In the genomic region with DNA sequence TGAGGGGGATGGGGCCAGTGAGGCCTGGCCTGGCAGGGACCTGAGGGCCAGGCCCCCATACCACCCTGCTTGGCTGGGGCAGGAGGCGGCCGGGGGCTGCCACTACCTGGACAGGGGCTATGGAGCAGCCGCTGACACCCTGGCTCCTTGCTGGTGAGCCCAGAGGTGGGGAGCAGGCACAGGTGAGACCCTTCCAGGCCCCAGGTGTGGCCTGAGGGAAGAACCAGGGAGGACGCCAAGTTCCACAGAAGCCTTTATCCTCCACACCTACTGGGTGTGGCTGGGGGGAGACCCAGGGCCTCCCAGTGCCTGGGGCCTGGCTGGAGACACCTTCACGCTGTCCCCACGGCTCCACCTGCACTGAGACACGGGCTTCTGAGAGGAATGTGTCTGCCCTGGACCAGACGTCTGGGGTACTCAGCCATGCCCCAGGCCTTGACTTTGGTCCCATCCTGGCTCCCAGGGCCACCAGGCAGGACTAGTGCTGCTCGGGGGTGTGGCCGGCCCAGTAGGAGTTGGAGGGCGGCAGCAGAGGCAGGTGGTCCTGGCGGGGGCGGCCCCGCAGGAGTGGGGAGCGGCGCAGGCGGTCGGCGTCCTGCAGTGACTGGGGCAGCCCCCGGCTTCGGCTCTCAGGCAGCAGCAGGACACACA, we compare ENCODE assay signal across 19 cellular contexts. TPM values are rescaled to one million over a fixed set of nuclear protein-coding genes. Genes with fewer than 3 reads are reported as not detected.
DNase-seq lines count a peak whose midpoint lies in the region; ATAC-seq, FAIRE-seq and TF ChIP-seq lines count a peak whose summit lies in the region.
"Had no signal": no experiment of that assay in that cellular context is flagged by ENCODE, and none has a peak within 500 bp of the region (broad histone marks: within the 10 kb centered on the region; RNA-seq: fewer than 3 reads in every experiment).

No MANE protein-coding gene starts in this region.

- peaks cover 29% of the 10 kb centered on the region for H3K27me3 ChIP-seq in upper lobe of right lung

- no peaks in the 10 kb centered on the region for H3K36me3 Mint-ChIP-seq in activated naive CD8-positive, alpha-beta T cell treated with anti-CD3 and anti-CD28 coated beads, Interleukin-2, amount 10 ng/mL, durations not matched to agents 7 days and 5 days
- no peaks in the 10 kb centered on the region for H3K36me3 Mint-ChIP-seq in activated naive CD8-positive, alpha-beta T cell treated with anti-CD3 and anti-CD28 coated beads, Interleukin-2, amount 50 U/mL, for 24 hours (ENCODE audit: low read depth)
- H3K36me3 Mint-ChIP-seq: IgD-negative memory B cell had no signal

- H3K27ac Mint-ChIP-seq in activated naive CD8-positive, alpha-beta T cell treated with anti-CD3 and anti-CD28 coated beads, Interleukin-2, amount 10 ng/mL, durations not matched to agents 7 days and 5 days: no peak overlapping the region
- no peak overlapping the region for H3K27ac Mint-ChIP-seq in activated naive CD8-positive, alpha-beta T cell treated with anti-CD3 and anti-CD28 coated beads, Interleukin-2, amount 50 U/mL, for 24 hours
- H3K27ac Mint-ChIP-seq: GM23338, HFFc6 had no signal

- FAIRE-seq in D721Med (lab: Jason Lieb, UNC): no peak
- FAIRE-seq: A204.1 had no signal

- peaks cover 9% of the 10 kb centered on the region for H3K27me3 Mint-ChIP-seq in activated naive CD8-positive, alpha-beta T cell treated with anti-CD3 and anti-CD28 coated beads, Interleukin-2, amount 10 ng/mL, durations not matched to agents 7 days and 5 days
- H3K27me3 Mint-ChIP-seq in activated naive CD8-positive, alpha-beta T cell treated with anti-CD3 and anti-CD28 coated beads, Interleukin-2, amount 50 U/mL, for 24 hours: peaks cover 10% of the 10 kb centered on the region

- H3K36me3 ChIP-seq in mucosa of descending colon (ENCODE audit: low read depth): no peaks in the 10 kb centered on the region
- H3K36me3 ChIP-seq in upper lobe of right lung: no peaks in the 10 kb centered on the region
- H3K36me3 ChIP-seq: BLaER1 treated with 17β-estradiol and CSF1 and Interleukin-3, amounts not matched to agents 10 nM and 100 nM had no signal

- no peak overlapping the region for H3K27ac ChIP-seq in upper lobe of right lung
- H3K27ac ChIP-seq: BLaER1 treated with 17β-estradiol and CSF1 and Interleukin-3, amounts not matched to agents 10 nM and 100 nM had no signal

- POLR2A ChIA-PET in activated naive CD8-positive, alpha-beta T cell treated with anti-CD3 and anti-CD28 coated beads, Interleukin-2, amount 10 ng/mL, durations not matched to agents 7 days and 5 days (lab: Charles Lee): no interaction called here

- intact Hi-C loops in mucosa of descending colon (cut with DNase I, micrococcal nuclease) (no loop called here), upper lobe of right lung (cut with DNase I) (no loop called here)

- ATAC-seq in activated naive CD8-positive, alpha-beta T cell treated with anti-CD3 and anti-CD28 coated beads, Interleukin-2, amount 10 ng/mL, durations not matched to agents 7 days and 5 days (ENCODE audit: low read depth): no peak
- no peak for ATAC-seq in activated naive CD8-positive, alpha-beta T cell treated with anti-CD3 and anti-CD28 coated beads, Interleukin-2, amount 50 U/mL, for 24 hours
- ATAC-seq in mucosa of descending colon (no peak), upper lobe of right lung (no peak)
- ATAC-seq: GM23338 had no signal

- H3K4me3 ChIP-seq in mucosa of descending colon (no peak overlapping the region), upper lobe of right lung (no peak overlapping the region)
- H3K4me3 ChIP-seq: BLaER1 treated with 17β-estradiol and CSF1 and Interleukin-3, amounts not matched to agents 10 nM and 100 nM; GM23338 had no signal

- TF ChIP-seq CTCF in mucosa of descending colon (IDR thresholded peaks at IDR 0.05) (no peak), upper lobe of right lung (IDR thresholded peaks at IDR 0.05) (no peak), D721Med (IDR thresholded peaks at IDR 0.05; ENCODE audit: insufficient read depth, missing control alignments) (no peak)

- peaks cover 6% of the 10 kb centered on the region for H3K4me1 ChIP-seq in mucosa of descending colon (ENCODE audit: low read depth)
- H3K4me1 ChIP-seq in upper lobe of right lung: peaks cover 2% of the 10 kb centered on the region

- H3K9me3 ChIP-seq in mucosa of descending colon (no peaks in the 10 kb centered on the region), upper lobe of right lung (no peaks in the 10 kb centered on the region)
- H3K9me3 ChIP-seq: BLaER1 treated with 17β-estradiol and CSF1 and Interleukin-3, amounts not matched to agents 10 nM and 100 nM had no signal

- no peaks in the 10 kb centered on the region for H3K9me3 Mint-ChIP-seq in activated naive CD8-positive, alpha-beta T cell treated with anti-CD3 and anti-CD28 coated beads, Interleukin-2, amount 10 ng/mL, durations not matched to agents 7 days and 5 days
- no peaks in the 10 kb centered on the region for H3K9me3 Mint-ChIP-seq in activated naive CD8-positive, alpha-beta T cell treated with anti-CD3 and anti-CD28 coated beads, Interleukin-2, amount 50 U/mL, for 24 hours
- H3K9me3 Mint-ChIP-seq: HFFc6, IgD-negative memory B cell had no signal

- H3K4me3 Mint-ChIP-seq in activated naive CD8-positive, alpha-beta T cell treated with anti-CD3 and anti-CD28 coated beads, Interleukin-2, amount 10 ng/mL, durations not matched to agents 7 days and 5 days: no peak overlapping the region
- H3K4me3 Mint-ChIP-seq in activated naive CD8-positive, alpha-beta T cell treated with anti-CD3 and anti-CD28 coated beads, Interleukin-2, amount 50 U/mL, for 24 hours: no peak overlapping the region
- H3K4me3 Mint-ChIP-seq: GM23338, HFFc6, IgD-negative memory B cell had no signal

- peaks cover under 1% of the 10 kb centered on the region for H3K4me1 Mint-ChIP-seq in activated naive CD8-positive, alpha-beta T cell treated with anti-CD3 and anti-CD28 coated beads, Interleukin-2, amount 10 ng/mL, durations not matched to agents 7 days and 5 days
- H3K4me1 Mint-ChIP-seq in activated naive CD8-positive, alpha-beta T cell treated with anti-CD3 and anti-CD28 coated beads, Interleukin-2, amount 50 U/mL, for 24 hours: peaks cover 6% of the 10 kb centered on the region

- DNase-seq in activated naive CD8-positive, alpha-beta T cell treated with anti-CD3 and anti-CD28 coated beads, Interleukin-2, amount 10 ng/mL, durations not matched to agents 7 days and 5 days: peak; percentile 31
- DNase-seq in activated naive CD8-positive, alpha-beta T cell treated with anti-CD3 and anti-CD28 coated beads, Interleukin-2, amount 50 U/mL, for 24 hours: no peak
- DNase-seq in ecto neural progenitor cell (ENCODE audit: low spot score) (peak; percentile 42), mucosa of descending colon (peak in 2 of 3 donors; percentile 18 to 40), upper lobe of right lung (peak; percentile 64), cerebellar cortex (ENCODE audit: low spot score) (no peak), HuH-7.5 (ENCODE audit: low spot score) (no peak), D721Med (ENCODE audit: insufficient read length, low spot score) (no peak)
- DNase-seq: HFFc6, NCI-H187, NCI-H446, NCI-H69, SHP77 treated with DMSO at 0.1 percent for 48 hours had no signal

RNA-seq across cellular contexts. Expression of a gene that starts 4.7 kb away (rescaled TPM):
- under 1 TPM; 0.25 to 0.34 TPM for total RNA-seq in activated naive CD8-positive, alpha-beta T cell treated with anti-CD3 and anti-CD28 coated beads, Interleukin-2, amount 10 ng/mL, durations not matched to agents 7 days and 5 days
- 1 to 10 TPM in 2 of 3 donors, under 1 TPM in 1; 0.35 to 1.8 (median 1.1) TPM for total RNA-seq in mucosa of descending colon
- 136 TPM for total RNA-seq in upper lobe of right lung
- total RNA-seq: HFFc6, HT-29, OCI-LY7 had no signal

RNA-seq across cellular contexts. Expression of a gene that starts 21.9 kb away (rescaled TPM):
- 10 to 100 TPM in 1 of 2 experiments, 1 to 10 TPM in 1; 9.0 to 10.4 TPM for total RNA-seq in activated naive CD8-positive, alpha-beta T cell treated with anti-CD3 and anti-CD28 coated beads, Interleukin-2, amount 10 ng/mL, durations not matched to agents 7 days and 5 days
- total RNA-seq in mucosa of descending colon: 1 to 10 TPM; 4.7 to 8.8 (median 7.2) TPM
- 10.3 TPM for total RNA-seq in upper lobe of right lung

RNA-seq across cellular contexts. Expression of a gene that starts 24.1 kb away (rescaled TPM):
- total RNA-seq in activated naive CD8-positive, alpha-beta T cell treated with anti-CD3 and anti-CD28 coated beads, Interleukin-2, amount 10 ng/mL, durations not matched to agents 7 days and 5 days: not detected
- total RNA-seq in mucosa of descending colon: not detected
- 0.43 TPM for total RNA-seq in upper lobe of right lung
- total RNA-seq: HT-29, OCI-LY7 had no signal

Comparison
In these comparisons a context has a peak if more than half of its experiments do, and no peak if none do; other contexts are left out.
1. DNase-seq: peak in activated naive CD8-positive, alpha-beta T cell treated with anti-CD3 and anti-CD28 coated beads, Interleukin-2, amount 10 ng/mL, durations not matched to agents 7 days and 5 days (single experiment), ecto neural progenitor cell (single experiment), mucosa of descending colon (2 of 3) and upper lobe of right lung (single experiment); none in activated naive CD8-positive, alpha-beta T cell treated with anti-CD3 and anti-CD28 coated beads, Interleukin-2, amount 50 U/mL, for 24 hours (single experiment), cerebellar cortex (single experiment), HuH-7.5 (single experiment) and D721Med (single experiment).
2. RNA of a gene that starts 4.7 kb away (total RNA-seq): 136 TPM in upper lobe of right lung (single experiment); 0.35 to 1.8 TPM in mucosa of descending colon and 0.25 to 0.34 TPM in activated naive CD8-positive, alpha-beta T cell treated with anti-CD3 and anti-CD28 coated beads, Interleukin-2, amount 10 ng/mL, durations not matched to agents 7 days and 5 days; every median in the first group is over 10 times any median in the second.